Comparison of ENCODE assay signal across 8 cellular contexts in the genomic region with DNA sequence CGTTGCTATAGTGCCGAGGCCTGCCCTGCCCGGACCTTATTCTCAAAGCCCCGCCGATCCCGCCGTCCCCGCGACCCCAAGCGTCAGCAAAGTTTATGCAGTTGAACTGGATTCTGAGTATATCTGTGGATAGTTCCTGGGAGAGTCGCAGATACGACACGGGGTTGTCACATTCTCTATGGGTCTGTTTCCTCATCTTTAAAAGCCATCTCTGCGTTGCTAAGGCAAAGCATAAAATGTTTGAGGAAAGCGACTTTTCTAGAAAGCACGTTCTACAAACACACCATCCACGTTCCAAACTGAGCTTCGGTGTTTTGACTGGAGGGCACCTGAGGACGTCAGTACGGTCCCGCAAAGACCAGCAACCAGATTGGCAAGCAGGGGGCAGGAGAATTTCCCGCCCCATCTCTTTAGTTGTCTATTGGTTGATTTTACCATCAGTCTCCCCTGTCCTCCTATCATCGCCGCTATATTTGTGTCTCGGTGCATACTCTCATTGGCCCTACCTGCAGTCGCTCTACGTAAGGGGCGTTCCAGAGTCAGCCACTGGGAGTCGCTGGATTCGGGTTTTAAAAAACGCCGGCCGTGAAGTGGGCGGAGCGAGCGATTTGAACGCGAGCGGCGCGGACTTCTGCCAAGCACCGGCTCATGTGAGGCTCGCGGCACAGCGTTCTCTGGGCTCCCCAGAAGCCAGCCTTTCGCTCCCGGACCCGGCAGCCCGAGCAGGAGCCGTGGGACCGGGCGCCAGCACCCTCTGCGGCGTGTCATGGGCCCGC. TPM values are rescaled to one million over a fixed set of nuclear protein-coding genes. Genes with fewer than 3 reads are reported as not detected.
DNase-seq lines count a peak whose midpoint lies in the region; ATAC-seq and TF ChIP-seq lines count a peak whose summit lies in the region.

A gene (plus strand): TSS at position 626 of the 776 bp plus-strand sequence. CDS start 141 bp downstream, at position 767.

- H3K18ac ChIP-seq in IMR-90 (ENCODE audit: low read depth, low read length), result no peak within 1 kb of the TSS

- TF ChIP-seq CTCF in IMR-90 (conservative IDR thresholded peaks at IDR 0.05; ENCODE audit: low read depth, low read length), result 0 out of 2 replicates have a peak, but pooled peaks have one; percentile 23
- TF ChIP-seq CTCF in epithelial cell of esophagus (IDR thresholded peaks at IDR 0.05; ENCODE audit: insufficient read depth, low read depth, low read length, missing control alignments), result peak; percentile 29

- H2BK15ac ChIP-seq in IMR-90 (ENCODE audit: low read depth, low read length), result no peak within 1 kb of the TSS

- POLR2A ChIA-PET in IMR-90 (lab: Charles Lee; ENCODE audit: unreplicated experiment), result no interaction called here

- peak within 1 kb of the TSS; percentile 56 for H3K4ac ChIP-seq in IMR-90 (ENCODE audit: low read depth, low read length)

- H3K9ac ChIP-seq in IMR-90 (ENCODE audit: low read depth, low read length), result peak within 1 kb of the TSS; percentile 82

- H3K9me3 ChIP-seq in IMR-90 (ENCODE audit: control insufficient read depth, insufficient read depth, low read length) (no peaks in the 10 kb centered on the region), mononuclear cell (ENCODE audit: low read depth, low read length) (no peaks in the 10 kb centered on the region)

- peaks cover 6% of the 10 kb centered on the region for H3K36me3 ChIP-seq in IMR-90 (ENCODE audit: control insufficient read depth, insufficient read depth, low read length)

- H3K27me3 ChIP-seq in IMR-90 (ENCODE audit: control insufficient read depth, insufficient read depth, low read length), result no peaks in the 10 kb centered on the region
- H3K27me3 ChIP-seq in mononuclear cell (ENCODE audit: insufficient read depth, low read length), result no peaks in the 10 kb centered on the region

- ATAC-seq in GM21528 (IDR thresholded peaks at IDR 0.05; ENCODE audit: low FRiP score, unreplicated experiment), result peak; percentile 98
- peak; percentile 98 for ATAC-seq in IMR-90 (ENCODE audit: low read depth)

- 0% methylated on average over 25 of the region's 55 CpGs; no CpG with 5 or more reads in 1 of the 2 experiments for WGBS in IMR-90 (ENCODE audit: extremely low coverage in 2 of 2, insufficient read length in 1 of 2), 2 experiments

- H4K20me1 ChIP-seq in IMR-90 (ENCODE audit: insufficient read depth, low read length), result no peaks in the 10 kb centered on the region; the same call in 1 of the 2 replicates

- H2AK5ac ChIP-seq in IMR-90 (ENCODE audit: low read depth, low read length), result peak within 1 kb of the TSS; percentile 71

- H2AFZ ChIP-seq in IMR-90 (replicated peaks; ENCODE audit: low read length, poor library complexity), result peak within 1 kb of the TSS; percentile 87

- H4K5ac ChIP-seq in IMR-90 (ENCODE audit: low read depth, low read length), result peak within 1 kb of the TSS; percentile 10

- no peaks in the 10 kb centered on the region for H3K9me1 ChIP-seq in IMR-90 (ENCODE audit: insufficient read depth, low read length)

- intact Hi-C loops in IMR-90 (cut with micrococcal nuclease), result no loop called here

- CTCF ChIA-PET in IMR-90 (lab: Yijun Ruan, JAX), result no interaction called here

- peak within 1 kb of the TSS; percentile 81 for H3K23ac ChIP-seq in IMR-90 (ENCODE audit: low read depth, low read length)

- peak within 1 kb of the TSS; percentile 59 to 78; a peak in 3 of 4 replicates for H4K8ac ChIP-seq in IMR-90 (ENCODE audit: low read depth in 2 of 2, low read length in 2 of 2)

- H2AK9ac ChIP-seq in IMR-90 (replicated peaks; ENCODE audit: low read depth, low read length, poor library complexity), result peak within 1 kb of the TSS; percentile 78

- H3K79me1 ChIP-seq in IMR-90 (ENCODE audit: low read depth in 1 of 2, low read length in 2 of 2), result peaks cover 22 to 32% of the 10 kb centered on the region in 2 experiments

- dilution Hi-C loops in IMR-90 (cut with HindIII; ENCODE audit: low sequenced_read_pairs, unreplicated experiment), result no loop called here

- no peak for TF ChIP-seq RAD21 in IMR-90 (IDR thresholded peaks at IDR 0.05; ENCODE audit: low read length)

- DNase-seq in DMS 273 treated with DMSO at 0.1 percent for 48 hours (lab: John Stamatoyannopoulos, UW), result peak; percentile 99
- DNase-seq in IMR-90, result peak; percentile 100
- peak; percentile 99 for DNase-seq in OCI-M1 (lab: John Stamatoyannopoulos, UW)
- DNase-seq in activated T-cell treated with anti-CD3 and anti-CD28 coated beads for 24 hours (ENCODE audit: low read depth), result peak; percentile 95
- DNase-seq in epithelial cell of esophagus (ENCODE audit: low read depth), result peak; percentile 100
- peak; percentile 79 to 90 for DNase-seq in stimulated activated CD8-positive, alpha-beta memory T cell treated with anti-CD3 and anti-CD28 coated beads, Interleukin-4, amount 100 ng/mL, for 1 hour (ENCODE audit: low read depth in 2 of 2, low spot score in 1 of 2)

- H2BK120ac ChIP-seq in IMR-90 (ENCODE audit: low read depth, low read length), result no peak within 1 kb of the TSS

- peak within 1 kb of the TSS; percentile 90 for H3K4me2 ChIP-seq in IMR-90 (ENCODE audit: low read depth, low read length)

- in situ Hi-C loops in IMR-90 (cut with MboI; ENCODE audit: low sequenced_read_pairs), result no loop called here

- H3K56ac ChIP-seq in IMR-90 (ENCODE audit: extremely low read depth, insufficient read depth, low read length), result peak within 1 kb of the TSS; percentile 59; the same call in 1 of the 2 replicates

- H3K4me3 ChIP-seq in IMR-90 (ENCODE audit: insufficient read depth, low read depth, low read length), result peak within 1 kb of the TSS; percentile 51
- H3K4me3 ChIP-seq in epithelial cell of esophagus (ENCODE audit: low read length), result peak within 1 kb of the TSS; percentile 64
- peak within 1 kb of the TSS; percentile 62 for H3K4me3 ChIP-seq in mononuclear cell (ENCODE audit: low read length)

- H3K14ac ChIP-seq in IMR-90 (replicated peaks; ENCODE audit: low read depth, low read length), result peak within 1 kb of the TSS; percentile 39; the same call in 1 of the 2 replicates

- peak; percentile 41; the same call in 1 of the 2 replicates for TF ChIP-seq POLR2A in IMR-90 (IDR thresholded peaks at IDR 0.05; ENCODE audit: low read depth, low read length)

- BruUV-seq in IMR-90 (replicated peaks; lab: Mats Ljungman, UMichigan), result no TSS peak

- H3K4me1 ChIP-seq in IMR-90 (ENCODE audit: control insufficient read depth, insufficient read depth, low read length) (0 out of 2 replicates have a peak, but pooled peaks cover 2% of the 10 kb centered on the region), mononuclear cell (ENCODE audit: insufficient read depth, low read length) (peaks cover 27% of the 10 kb centered on the region)

- H3K27ac ChIP-seq in IMR-90 (ENCODE audit: insufficient read depth, low read length), result peak within 1 kb of the TSS; percentile 59; the same call in 1 of the 2 replicates

- H4K91ac ChIP-seq in IMR-90 (ENCODE audit: insufficient read depth, low read depth, low read length), result peak within 1 kb of the TSS; percentile 63

- H2BK20ac ChIP-seq in IMR-90 (ENCODE audit: low read depth, low read length), result no peak within 1 kb of the TSS

- peak within 1 kb of the TSS; percentile 41 for H2BK5ac ChIP-seq in IMR-90 (ENCODE audit: low read depth, low read length, poor library complexity, severe bottlenecking)

TF ChIP-seq in IMR-90, 13 proteins besides CTCF, POLR2A, EP300 and RAD21:
- peak; percentile 98 for TF ChIP-seq MXI1 (IDR thresholded peaks at IDR 0.05; ENCODE audit: borderline replicate concordance, low read depth, low read length)
- TF ChIP-seq FOS (IDR thresholded peaks at IDR 0.05; ENCODE audit: low read depth, low read length), result peak; percentile 84
- TF ChIP-seq RCOR1 (IDR thresholded peaks at IDR 0.05; ENCODE audit: insufficient replicate concordance, low read length), result no peak
- TF ChIP-seq BHLHE40 (IDR thresholded peaks at IDR 0.05; ENCODE audit: low read depth, low read length), result no peak
- TF ChIP-seq RFX5 (IDR thresholded peaks at IDR 0.05; ENCODE audit: low read depth, low read length), result 0 out of 2 replicates have a peak, but pooled peaks have one; percentile 8

RNA-seq across cellular contexts. Expression of the gene that starts here (rescaled TPM):
- 7.7 and 10.0 TPM in 2 replicates for total RNA-seq in IMR-90 (2012; rRNA removed)
- 11.9 and 14.9 TPM in 2 replicates for polyA plus RNA-seq in IMR-90 (2012; rRNA removed)
- 5.7 and 6.3 TPM in 2 replicates for polyA plus RNA-seq in IMR-90 (2012; cell fraction: cytosol; rRNA removed)
- polyA plus RNA-seq in IMR-90 (2012; cell fraction: nucleus; rRNA removed; ENCODE audit: low replicate concordance), result 4.0 and 4.9 TPM in 2 replicates
- total RNA-seq in mononuclear cell, result 0.63 TPM

Comparison
In these comparisons a context has a peak if more than half of its experiments do, and no peak if none do; other contexts are left out.
1. Peak in every context shown above with its lines: DNase-seq, ATAC-seq, H3K4me3 ChIP-seq and H3K27ac ChIP-seq.